ENCODE assay signal across 1 cellular context in the genomic region with DNA sequence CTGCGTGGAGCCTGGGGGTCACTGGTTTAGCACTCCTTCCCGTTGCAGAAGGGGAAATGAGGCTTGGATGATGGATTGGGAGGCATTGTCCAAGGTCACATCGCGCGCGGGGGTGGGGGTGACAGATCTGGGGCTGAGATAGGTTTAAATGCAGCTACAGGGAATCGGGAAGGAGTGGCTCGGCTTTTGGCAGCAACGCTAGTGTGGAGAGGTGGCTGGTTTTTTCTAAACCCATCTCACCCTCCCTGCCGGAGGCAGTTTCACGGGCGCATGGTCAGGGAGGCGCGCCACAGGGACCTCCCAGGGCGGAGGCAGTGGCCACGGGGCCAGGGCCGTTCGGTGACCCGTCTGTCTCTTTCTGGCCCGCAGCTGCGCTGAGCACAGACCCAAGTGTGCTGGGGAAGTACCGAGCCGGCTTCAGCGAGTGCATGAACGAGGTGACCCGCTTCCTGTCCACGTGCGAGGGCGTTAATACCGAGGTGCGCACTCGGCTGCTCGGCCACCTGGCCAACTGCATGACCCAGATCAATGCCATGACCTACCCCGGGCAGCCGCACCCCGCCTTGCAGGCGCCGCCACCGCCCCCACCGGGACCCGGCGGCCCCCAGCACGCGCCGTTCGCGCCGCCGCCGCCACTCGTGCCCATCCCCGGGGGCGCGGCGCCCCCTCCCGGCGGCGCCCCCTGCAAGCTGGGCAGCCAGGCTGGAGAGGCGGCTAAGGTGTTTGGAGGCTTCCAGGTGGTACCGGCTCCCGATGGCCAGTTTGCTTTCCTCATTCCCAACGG.
TF ChIP-seq lines count a peak whose summit lies in the region.

No MANE protein-coding gene starts in this region.

TF ChIP-seq in K562, 482 proteins besides CTCF, POLR2A, EP300 and RAD21 (continued from another document and continues in another):
- TF ChIP-seq, protein P1, sequence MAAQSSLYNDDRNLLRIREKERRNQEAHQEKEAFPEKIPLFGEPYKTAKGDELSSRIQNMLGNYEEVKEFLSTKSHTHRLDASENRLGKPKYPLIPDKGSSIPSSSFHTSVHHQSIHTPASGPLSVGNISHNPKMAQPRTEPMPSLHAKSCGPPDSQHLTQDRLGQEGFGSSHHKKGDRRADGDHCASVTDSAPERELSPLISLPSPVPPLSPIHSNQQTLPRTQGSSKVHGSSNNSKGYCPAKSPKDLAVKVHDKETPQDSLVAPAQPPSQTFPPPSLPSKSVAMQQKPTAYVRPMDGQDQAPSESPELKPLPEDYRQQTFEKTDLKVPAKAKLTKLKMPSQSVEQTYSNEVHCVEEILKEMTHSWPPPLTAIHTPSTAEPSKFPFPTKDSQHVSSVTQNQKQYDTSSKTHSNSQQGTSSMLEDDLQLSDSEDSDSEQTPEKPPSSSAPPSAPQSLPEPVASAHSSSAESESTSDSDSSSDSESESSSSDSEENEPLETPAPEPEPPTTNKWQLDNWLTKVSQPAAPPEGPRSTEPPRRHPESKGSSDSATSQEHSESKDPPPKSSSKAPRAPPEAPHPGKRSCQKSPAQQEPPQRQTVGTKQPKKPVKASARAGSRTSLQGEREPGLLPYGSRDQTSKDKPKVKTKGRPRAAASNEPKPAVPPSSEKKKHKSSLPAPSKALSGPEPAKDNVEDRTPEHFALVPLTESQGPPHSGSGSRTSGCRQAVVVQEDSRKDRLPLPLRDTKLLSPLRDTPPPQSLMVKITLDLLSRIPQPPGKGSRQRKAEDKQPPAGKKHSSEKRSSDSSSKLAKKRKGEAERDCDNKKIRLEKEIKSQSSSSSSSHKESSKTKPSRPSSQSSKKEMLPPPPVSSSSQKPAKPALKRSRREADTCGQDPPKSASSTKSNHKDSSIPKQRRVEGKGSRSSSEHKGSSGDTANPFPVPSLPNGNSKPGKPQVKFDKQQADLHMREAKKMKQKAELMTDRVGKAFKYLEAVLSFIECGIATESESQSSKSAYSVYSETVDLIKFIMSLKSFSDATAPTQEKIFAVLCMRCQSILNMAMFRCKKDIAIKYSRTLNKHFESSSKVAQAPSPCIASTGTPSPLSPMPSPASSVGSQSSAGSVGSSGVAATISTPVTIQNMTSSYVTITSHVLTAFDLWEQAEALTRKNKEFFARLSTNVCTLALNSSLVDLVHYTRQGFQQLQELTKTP (IDR thresholded peaks at IDR 0.05; ENCODE audit: low read depth in 1 of 2, partially characterized antibody in 2 of 2) = peak in 1 of 2 experiments; percentile 72
- TF ChIP-seq TCF7 (IDR thresholded peaks at IDR 0.05; ENCODE audit: borderline replicate concordance) (0 out of 2 replicates have a peak, but pooled peaks have one; percentile 7), NFIC (IDR thresholded peaks at IDR 0.05) (0 out of 2 replicates have a peak, but pooled peaks have one; percentile 13), WHSC1 (IDR thresholded peaks at IDR 0.05; ENCODE audit: low read length) (no peak), STAG1 (CRISPR knock-in tag; IDR thresholded peaks at IDR 0.05; ENCODE audit: borderline replicate concordance) (0 out of 2 replicates have a peak, but pooled peaks have one; percentile 38), MYNN (IDR thresholded peaks at IDR 0.05) (0 out of 2 replicates have a peak, but pooled peaks have one; percentile 23), MYNN (CRISPR knock-in tag; IDR thresholded peaks at IDR 0.05) (no peak), MYBL2 (IDR thresholded peaks at IDR 0.05; ENCODE audit: low read depth) (no peak), MYBL2 (CRISPR knock-in tag; IDR thresholded peaks at IDR 0.05; ENCODE audit: borderline replicate concordance) (no peak), ZNF75A (CRISPR knock-in tag; IDR thresholded peaks at IDR 0.05) (no peak), HSF4 (CRISPR knock-in tag; IDR thresholded peaks at IDR 0.05; ENCODE audit: borderline replicate concordance) (no peak), SMARCE1 (IDR thresholded peaks at IDR 0.05) (0 out of 2 replicates have a peak, but pooled peaks have one; percentile 10), KLF16 (IDR thresholded peaks at IDR 0.05) (0 out of 2 replicates have a peak, but pooled peaks have one; percentile 12), TAF1 (IDR thresholded peaks at IDR 0.05; ENCODE audit: control insufficient read depth, extremely low read depth, insufficient read depth, low read length, severe bottlenecking) (peak; percentile 9), ZFPM2 (CRISPR knock-in tag; IDR thresholded peaks at IDR 0.05) (peak; percentile 75), HDAC2 (IDR thresholded peaks at IDR 0.05) (no peak), RBM14 (IDR thresholded peaks at IDR 0.05; ENCODE audit: borderline replicate concordance, insufficient read depth, low read depth, low read length) (peak; percentile 75; the same call in 1 of the 2 replicates), CAMTA2 (CRISPR knock-in tag; conservative IDR thresholded peaks at IDR 0.05) (no peak), HNRNPLL (IDR thresholded peaks at IDR 0.05; ENCODE audit: low read depth, low read length, poor library complexity, severe bottlenecking) (peak; percentile 0), ZNF134 (CRISPR knock-in tag; conservative IDR thresholded peaks at IDR 0.05) (no peak), PCBP1 (IDR thresholded peaks at IDR 0.05; ENCODE audit: low read depth, low read length, poor library complexity, severe bottlenecking) (peak; percentile 27), ZNF174 (CRISPR knock-in tag; IDR thresholded peaks at IDR 0.05) (no peak), RBM22 (IDR thresholded peaks at IDR 0.05; ENCODE audit: low read depth, low read length, poor library complexity, severe bottlenecking) (peak; percentile 88), TFAM (CRISPR knock-in tag; conservative IDR thresholded peaks at IDR 0.05) (no peak), ZNF324 (CRISPR knock-in tag; IDR thresholded peaks at IDR 0.05) (0 out of 2 replicates have a peak, but pooled peaks have one; percentile 29), NELFE (IDR thresholded peaks at IDR 0.05; ENCODE audit: insufficient read depth, insufficient read length) (no peak), CTBP1 (IDR thresholded peaks at IDR 0.05; ENCODE audit: borderline replicate concordance) (peak; percentile 47; the same call in 1 of the 2 replicates), LCOR (CRISPR knock-in tag; IDR thresholded peaks at IDR 0.05) (peak; percentile 72), EP400 (IDR thresholded peaks at IDR 0.05) (peak; percentile 75; the same call in 1 of the 2 replicates), ZNF584 (CRISPR knock-in tag; IDR thresholded peaks at IDR 0.05; ENCODE audit: low read depth) (no peak), FOXJ2 (tag; IDR thresholded peaks at IDR 0.05) (no peak), NBN (IDR thresholded peaks at IDR 0.05; ENCODE audit: low read depth) (no peak), ZNF12 (CRISPR knock-in tag; IDR thresholded peaks at IDR 0.05) (no peak; the same call in 1 of the 2 replicates), MIER1 (IDR thresholded peaks at IDR 0.05; ENCODE audit: low read depth) (no peak), RUNX1 (IDR thresholded peaks at IDR 0.05; ENCODE audit: low read depth) (no peak), ZFP36 (IDR thresholded peaks at IDR 0.05; ENCODE audit: low read depth, low read length, partially characterized antibody) (peak; percentile 10), BHLHE40 (IDR thresholded peaks at IDR 0.05; ENCODE audit: low read length) (peak; percentile 82)
- TF ChIP-seq, protein P2, sequence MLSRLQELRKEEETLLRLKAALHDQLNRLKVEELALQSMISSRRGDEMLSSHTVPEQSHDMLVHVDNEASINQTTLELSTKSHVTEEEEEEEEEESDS (CRISPR knock-in tag; IDR thresholded peaks at IDR 0.05) = no peak
- TF ChIP-seq, protein P3, sequence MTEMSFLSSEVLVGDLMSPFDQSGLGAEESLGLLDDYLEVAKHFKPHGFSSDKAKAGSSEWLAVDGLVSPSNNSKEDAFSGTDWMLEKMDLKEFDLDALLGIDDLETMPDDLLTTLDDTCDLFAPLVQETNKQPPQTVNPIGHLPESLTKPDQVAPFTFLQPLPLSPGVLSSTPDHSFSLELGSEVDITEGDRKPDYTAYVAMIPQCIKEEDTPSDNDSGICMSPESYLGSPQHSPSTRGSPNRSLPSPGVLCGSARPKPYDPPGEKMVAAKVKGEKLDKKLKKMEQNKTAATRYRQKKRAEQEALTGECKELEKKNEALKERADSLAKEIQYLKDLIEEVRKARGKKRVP (CRISPR knock-in tag; IDR thresholded peaks at IDR 0.05) = no peak
- TF ChIP-seq, protein P4, sequence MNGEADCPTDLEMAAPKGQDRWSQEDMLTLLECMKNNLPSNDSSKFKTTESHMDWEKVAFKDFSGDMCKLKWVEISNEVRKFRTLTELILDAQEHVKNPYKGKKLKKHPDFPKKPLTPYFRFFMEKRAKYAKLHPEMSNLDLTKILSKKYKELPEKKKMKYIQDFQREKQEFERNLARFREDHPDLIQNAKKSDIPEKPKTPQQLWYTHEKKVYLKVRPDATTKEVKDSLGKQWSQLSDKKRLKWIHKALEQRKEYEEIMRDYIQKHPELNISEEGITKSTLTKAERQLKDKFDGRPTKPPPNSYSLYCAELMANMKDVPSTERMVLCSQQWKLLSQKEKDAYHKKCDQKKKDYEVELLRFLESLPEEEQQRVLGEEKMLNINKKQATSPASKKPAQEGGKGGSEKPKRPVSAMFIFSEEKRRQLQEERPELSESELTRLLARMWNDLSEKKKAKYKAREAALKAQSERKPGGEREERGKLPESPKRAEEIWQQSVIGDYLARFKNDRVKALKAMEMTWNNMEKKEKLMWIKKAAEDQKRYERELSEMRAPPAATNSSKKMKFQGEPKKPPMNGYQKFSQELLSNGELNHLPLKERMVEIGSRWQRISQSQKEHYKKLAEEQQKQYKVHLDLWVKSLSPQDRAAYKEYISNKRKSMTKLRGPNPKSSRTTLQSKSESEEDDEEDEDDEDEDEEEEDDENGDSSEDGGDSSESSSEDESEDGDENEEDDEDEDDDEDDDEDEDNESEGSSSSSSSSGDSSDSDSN (IDR thresholded peaks at IDR 0.05; ENCODE audit: borderline replicate concordance in 1 of 2, low read depth in 2 of 2, low read length in 2 of 2) = peak; percentile 71 to 76; a peak in 2 of 4 replicates
- TF ChIP-seq, protein P5, sequence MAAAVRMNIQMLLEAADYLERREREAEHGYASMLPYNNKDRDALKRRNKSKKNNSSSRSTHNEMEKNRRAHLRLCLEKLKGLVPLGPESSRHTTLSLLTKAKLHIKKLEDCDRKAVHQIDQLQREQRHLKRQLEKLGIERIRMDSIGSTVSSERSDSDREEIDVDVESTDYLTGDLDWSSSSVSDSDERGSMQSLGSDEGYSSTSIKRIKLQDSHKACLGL (CRISPR knock-in tag; IDR thresholded peaks at IDR 0.05; ENCODE audit: borderline replicate concordance, poor library complexity, severe bottlenecking) = no peak
- TF ChIP-seq, protein P6, sequence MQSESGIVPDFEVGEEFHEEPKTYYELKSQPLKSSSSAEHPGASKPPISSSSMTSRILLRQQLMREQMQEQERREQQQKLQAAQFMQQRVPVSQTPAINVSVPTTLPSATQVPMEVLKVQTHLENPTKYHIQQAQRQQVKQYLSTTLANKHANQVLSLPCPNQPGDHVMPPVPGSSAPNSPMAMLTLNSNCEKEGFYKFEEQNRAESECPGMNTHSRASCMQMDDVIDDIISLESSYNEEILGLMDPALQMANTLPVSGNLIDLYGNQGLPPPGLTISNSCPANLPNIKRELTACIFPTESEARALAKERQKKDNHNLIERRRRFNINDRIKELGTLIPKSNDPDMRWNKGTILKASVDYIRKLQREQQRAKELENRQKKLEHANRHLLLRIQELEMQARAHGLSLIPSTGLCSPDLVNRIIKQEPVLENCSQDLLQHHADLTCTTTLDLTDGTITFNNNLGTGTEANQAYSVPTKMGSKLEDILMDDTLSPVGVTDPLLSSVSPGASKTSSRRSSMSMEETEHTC (IDR thresholded peaks at IDR 0.05) = no peak
- TF ChIP-seq, protein P7, sequence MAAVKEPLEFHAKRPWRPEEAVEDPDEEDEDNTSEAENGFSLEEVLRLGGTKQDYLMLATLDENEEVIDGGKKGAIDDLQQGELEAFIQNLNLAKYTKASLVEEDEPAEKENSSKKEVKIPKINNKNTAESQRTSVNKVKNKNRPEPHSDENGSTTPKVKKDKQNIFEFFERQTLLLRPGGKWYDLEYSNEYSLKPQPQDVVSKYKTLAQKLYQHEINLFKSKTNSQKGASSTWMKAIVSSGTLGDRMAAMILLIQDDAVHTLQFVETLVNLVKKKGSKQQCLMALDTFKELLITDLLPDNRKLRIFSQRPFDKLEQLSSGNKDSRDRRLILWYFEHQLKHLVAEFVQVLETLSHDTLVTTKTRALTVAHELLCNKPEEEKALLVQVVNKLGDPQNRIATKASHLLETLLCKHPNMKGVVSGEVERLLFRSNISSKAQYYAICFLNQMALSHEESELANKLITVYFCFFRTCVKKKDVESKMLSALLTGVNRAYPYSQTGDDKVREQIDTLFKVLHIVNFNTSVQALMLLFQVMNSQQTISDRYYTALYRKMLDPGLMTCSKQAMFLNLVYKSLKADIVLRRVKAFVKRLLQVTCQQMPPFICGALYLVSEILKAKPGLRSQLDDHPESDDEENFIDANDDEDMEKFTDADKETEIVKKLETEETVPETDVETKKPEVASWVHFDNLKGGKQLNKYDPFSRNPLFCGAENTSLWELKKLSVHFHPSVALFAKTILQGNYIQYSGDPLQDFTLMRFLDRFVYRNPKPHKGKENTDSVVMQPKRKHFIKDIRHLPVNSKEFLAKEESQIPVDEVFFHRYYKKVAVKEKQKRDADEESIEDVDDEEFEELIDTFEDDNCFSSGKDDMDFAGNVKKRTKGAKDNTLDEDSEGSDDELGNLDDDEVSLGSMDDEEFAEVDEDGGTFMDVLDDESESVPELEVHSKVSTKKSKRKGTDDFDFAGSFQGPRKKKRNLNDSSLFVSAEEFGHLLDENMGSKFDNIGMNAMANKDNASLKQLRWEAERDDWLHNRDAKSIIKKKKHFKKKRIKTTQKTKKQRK (IDR thresholded peaks at IDR 0.05; ENCODE audit: borderline replicate concordance, low read depth, low read length) = no peak
- TF ChIP-seq, protein P8, sequence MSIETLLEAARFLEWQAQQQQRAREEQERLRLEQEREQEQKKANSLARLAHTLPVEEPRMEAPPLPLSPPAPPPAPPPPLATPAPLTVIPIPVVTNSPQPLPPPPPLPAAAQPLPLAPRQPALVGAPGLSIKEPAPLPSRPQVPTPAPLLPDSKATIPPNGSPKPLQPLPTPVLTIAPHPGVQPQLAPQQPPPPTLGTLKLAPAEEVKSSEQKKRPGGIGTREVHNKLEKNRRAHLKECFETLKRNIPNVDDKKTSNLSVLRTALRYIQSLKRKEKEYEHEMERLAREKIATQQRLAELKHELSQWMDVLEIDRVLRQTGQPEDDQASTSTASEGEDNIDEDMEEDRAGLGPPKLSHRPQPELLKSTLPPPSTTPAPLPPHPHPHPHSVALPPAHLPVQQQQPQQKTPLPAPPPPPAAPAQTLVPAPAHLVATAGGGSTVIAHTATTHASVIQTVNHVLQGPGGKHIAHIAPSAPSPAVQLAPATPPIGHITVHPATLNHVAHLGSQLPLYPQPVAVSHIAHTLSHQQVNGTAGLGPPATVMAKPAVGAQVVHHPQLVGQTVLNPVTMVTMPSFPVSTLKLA (conservative IDR thresholded peaks at IDR 0.05) = peak; percentile 58 to 73; a peak in 3 of 4 replicates
- TF ChIP-seq, protein P9, sequence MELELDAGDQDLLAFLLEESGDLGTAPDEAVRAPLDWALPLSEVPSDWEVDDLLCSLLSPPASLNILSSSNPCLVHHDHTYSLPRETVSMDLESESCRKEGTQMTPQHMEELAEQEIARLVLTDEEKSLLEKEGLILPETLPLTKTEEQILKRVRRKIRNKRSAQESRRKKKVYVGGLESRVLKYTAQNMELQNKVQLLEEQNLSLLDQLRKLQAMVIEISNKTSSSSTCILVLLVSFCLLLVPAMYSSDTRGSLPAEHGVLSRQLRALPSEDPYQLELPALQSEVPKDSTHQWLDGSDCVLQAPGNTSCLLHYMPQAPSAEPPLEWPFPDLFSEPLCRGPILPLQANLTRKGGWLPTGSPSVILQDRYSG (tag; conservative IDR thresholded peaks at IDR 0.05; ENCODE audit: low read depth) = no peak
